Comparison of ENCODE assay signal across 25 cellular contexts in genomic region chr21:15904389-15904788, GRCh38.
DNase-seq lines count a peak whose midpoint lies in the region; ATAC-seq, FAIRE-seq and TF ChIP-seq lines count a peak whose summit lies in the region.
"Had no signal": no experiment of that assay in that cellular context is flagged by ENCODE, and none has a peak within 500 bp of the region (broad histone marks: within the 10 kb centered on the region; RNA-seq: fewer than 3 reads in every experiment).

No MANE protein-coding gene starts in this region.

- 18% methylated on average over 8 of the region's 8 CpGs for WGBS in K562 (ENCODE audit: insufficient coverage, low coverage, missing lambda C conversion rate)
- WGBS in spleen, 5 donors = 72 to 83% (median 77%) methylated on average over 8 of the region's 8 CpGs

- no peaks in the 10 kb centered on the region for H4K20me1 ChIP-seq in K562 (replicated peaks; ENCODE audit: control insufficient read depth, insufficient read depth, low read length)
- H4K20me1 ChIP-seq: BLaER1 had no signal

- ATAC-seq in K562 = peak; percentile 77

- H3K4me3 ChIP-seq in K562 (no peak overlapping the region), spleen (no peak overlapping the region)
- H3K4me3 ChIP-seq in effector memory CD4-positive, alpha-beta T cell (ENCODE audit: insufficient read depth, low read depth, low read length, poor library complexity, severe bottlenecking) = no peak overlapping the region
- H3K4me3 ChIP-seq: BLaER1, GM12878, GM23248 had no signal

- no peak overlapping the region for H3K27ac Mint-ChIP-seq in activated naive CD8-positive, alpha-beta T cell treated with anti-CD3 and anti-CD28 coated beads for 36 hours
- H3K27ac Mint-ChIP-seq: B cell; CD14-positive monocyte; CD4-positive, alpha-beta T cell; CD8-positive, alpha-beta memory T cell had no signal

- H3K9me3 ChIP-seq in K562 (replicated peaks; ENCODE audit: control insufficient read depth, insufficient read depth, low read depth, low read length) = no peaks in the 10 kb centered on the region
- peaks cover 3 to 84% (median 57%) of the 10 kb centered on the region in 8 donors for H3K9me3 ChIP-seq in spleen
- H3K9me3 ChIP-seq in effector memory CD4-positive, alpha-beta T cell (ENCODE audit: control insufficient read depth, low read length) = peaks cover 11% of the 10 kb centered on the region

- H2AFZ ChIP-seq in K562 (ENCODE audit: low read depth, low read length) = peak overlapping the region; percentile 42
- H2AFZ ChIP-seq: GM23248 had no signal

- no peak for TF ChIP-seq EP300 in K562 (IDR thresholded peaks at IDR 0.05; ENCODE audit: low read length)

- peaks cover 10% of the 10 kb centered on the region for H3K27me3 Mint-ChIP-seq in activated naive CD8-positive, alpha-beta T cell treated with anti-CD3 and anti-CD28 coated beads for 36 hours
- H3K27me3 Mint-ChIP-seq: B cell; CD4-positive, alpha-beta T cell had no signal

- H3K4me2 ChIP-seq in K562 (ENCODE audit: insufficient read depth, low read length) = no peak overlapping the region; the same call in 1 of the 2 replicates
- H3K4me2 ChIP-seq: BLaER1 had no signal

- TF ChIP-seq RAD21 in K562 (CRISPR knock-in tag; conservative IDR thresholded peaks at IDR 0.05 in 1 of 2, IDR thresholded peaks at IDR 0.05 in 1 of 2) = no peak

- no peaks in the 10 kb centered on the region for H3K79me2 ChIP-seq in K562 (ENCODE audit: control insufficient read depth, insufficient read depth, low read length)

- TF ChIP-seq POLR2A in K562 (conservative IDR thresholded peaks at IDR 0.05) (no peak), spleen (IDR thresholded peaks at IDR 0.05) (no peak)

- no peaks in the 10 kb centered on the region for H3K27me3 ChIP-seq in K562 (ENCODE audit: control insufficient read depth in 2 of 2, insufficient read depth in 2 of 2, low read length in 2 of 2)
- H3K27me3 ChIP-seq in spleen (replicated peaks in 1 of 7) = no peaks in the 10 kb centered on the region
- no peaks in the 10 kb centered on the region for H3K27me3 ChIP-seq in effector memory CD4-positive, alpha-beta T cell (replicated peaks; ENCODE audit: control insufficient read depth, insufficient read depth, low read length, poor library complexity, severe bottlenecking)
- H3K27me3 ChIP-seq: BLaER1 had no signal

- no TSS peak for BruUV-seq in K562 (replicated peaks; lab: Mats Ljungman, UMichigan)

- no peak overlapping the region for H3K9ac ChIP-seq in K562 (ENCODE audit: insufficient read depth in 1 of 2, low read depth in 2 of 2, low read length in 2 of 2)
- H3K9ac ChIP-seq: BLaER1, GM23248 had no signal

- DNase-seq in NCI-H748 (lab: John Stamatoyannopoulos, UW; ENCODE audit: unreplicated experiment) (peak; percentile 12), NCI-H748 treated with DMSO at 0.1 percent for 48 hours (lab: John Stamatoyannopoulos, UW) (no peak), K562 (ENCODE audit: extremely low read depth in 1 of 4, low spot score in 3 of 4) (peak in 2 of 4 experiments; percentile 11 to 53), spleen (peak; percentile 39), NCI-H510A (lab: John Stamatoyannopoulos, UW) (no peak)
- DNase-seq in effector memory CD4-positive, alpha-beta T cell = no peak
- no peak for DNase-seq in activated naive CD8-positive, alpha-beta T cell treated with anti-CD3 and anti-CD28 coated beads for 36 hours
- DNase-seq: CD4-positive, alpha-beta T cell; CD8-positive, alpha-beta memory T cell; DMS 273 treated with DMSO at 0.1 percent for 48 hours; DMS79; EL; GDM1; GM23248; H7; HCEC 1CT had no signal

- FAIRE-seq in K562 (lab: Jason Lieb, UNC) = no peak
- FAIRE-seq: A204.1, D721Med, GM12878, GM19239, H1 had no signal

- H3K36me3 ChIP-seq in K562 (ENCODE audit: control insufficient read depth, insufficient read depth, low read length) = no peaks in the 10 kb centered on the region
- no peaks in the 10 kb centered on the region for H3K36me3 ChIP-seq in spleen
- H3K36me3 ChIP-seq in effector memory CD4-positive, alpha-beta T cell (ENCODE audit: control insufficient read depth, insufficient read depth, low read length) = no peaks in the 10 kb centered on the region
- H3K36me3 ChIP-seq: BLaER1 had no signal

- H3K36me3 Mint-ChIP-seq in activated naive CD8-positive, alpha-beta T cell treated with anti-CD3 and anti-CD28 coated beads for 36 hours = no peaks in the 10 kb centered on the region
- H3K36me3 Mint-ChIP-seq: CD14-positive monocyte had no signal

- H3K9me3 Mint-ChIP-seq in activated naive CD8-positive, alpha-beta T cell treated with anti-CD3 and anti-CD28 coated beads for 36 hours = peaks cover 29% of the 10 kb centered on the region

- H3K9me1 ChIP-seq in K562 (ENCODE audit: control insufficient read depth, insufficient read depth, low read length) = no peaks in the 10 kb centered on the region

- H3K4me1 ChIP-seq in K562 (replicated peaks in 1 of 2; ENCODE audit: control insufficient read depth in 2 of 2, insufficient read depth in 2 of 2, low read length in 2 of 2) (no peaks in the 10 kb centered on the region), spleen (no peaks in the 10 kb centered on the region)
- H3K4me1 ChIP-seq in effector memory CD4-positive, alpha-beta T cell (ENCODE audit: control insufficient read depth, insufficient read depth, low read length, poor library complexity, severe bottlenecking) = no peaks in the 10 kb centered on the region
- H3K4me1 ChIP-seq: BLaER1 had no signal

- POLR2A ChIA-PET in K562 (lab: Yijun Ruan, JAX) = interaction anchor here (0.6 kb wide), 1 partner anchor 24 kb away, joined by 3 read pairs; no protein-coding TSS in a partner anchor

- CTCF ChIA-PET in K562 (lab: Yijun Ruan, JAX; ENCODE audit: low intra/inter-chr PET ratio) = no interaction called here

- no peaks in the 10 kb centered on the region for H3K4me1 Mint-ChIP-seq in activated naive CD8-positive, alpha-beta T cell treated with anti-CD3 and anti-CD28 coated beads for 36 hours
- H3K4me1 Mint-ChIP-seq: B cell; CD14-positive monocyte; CD8-positive, alpha-beta memory T cell had no signal

- TF ChIP-seq CTCF in K562 (IDR thresholded peaks at IDR 0.05 in 2 of 3, conservative IDR thresholded peaks at IDR 0.05 in 1 of 3; ENCODE audit: insufficient read depth in 2 of 3, low read depth in 1 of 3, low read length in 3 of 3) (no peak), spleen (IDR thresholded peaks at IDR 0.05 in 8 of 11, conservative IDR thresholded peaks at IDR 0.05 in 3 of 11) (no peak)

- intact Hi-C loops in K562 (cut with micrococcal nuclease) = no loop called here
- intact Hi-C loops in spleen (cut with DNase I; ENCODE audit: low total_unique reads) = no loop called here

- in situ Hi-C loops in K562 (cut with MboI) = no loop called here

- H3K4me3 Mint-ChIP-seq in activated naive CD8-positive, alpha-beta T cell treated with anti-CD3 and anti-CD28 coated beads for 36 hours = no peak overlapping the region
- H3K4me3 Mint-ChIP-seq: B cell; CD14-positive monocyte; CD4-positive, alpha-beta T cell; CD8-positive, alpha-beta memory T cell had no signal

- no peak overlapping the region for H3K27ac ChIP-seq in K562 (ENCODE audit: extremely low read depth, low read depth, low read length)
- no peak overlapping the region for H3K27ac ChIP-seq in spleen
- no peak overlapping the region for H3K27ac ChIP-seq in effector memory CD4-positive, alpha-beta T cell (ENCODE audit: insufficient read depth, low read length, poor library complexity, severe bottlenecking)
- H3K27ac ChIP-seq: 22Rv1, BLaER1, GM23248 had no signal

TF ChIP-seq in K562, 482 proteins besides CTCF, POLR2A, EP300 and RAD21:
- TF ChIP-seq ZNF197 (CRISPR knock-in tag; IDR thresholded peaks at IDR 0.05; ENCODE audit: low read depth) (no peak), ZNF740 (CRISPR knock-in tag; IDR thresholded peaks at IDR 0.05) (no peak), ZNF740 (tag; IDR thresholded peaks at IDR 0.05) (no peak), ARHGAP35 (IDR thresholded peaks at IDR 0.05; ENCODE audit: partially characterized antibody) (no peak), NFIC (IDR thresholded peaks at IDR 0.05) (peak; percentile 46), MBD2 (IDR thresholded peaks at IDR 0.05; ENCODE audit: borderline replicate concordance, low read depth) (no peak), ZNF436 (CRISPR knock-in tag; IDR thresholded peaks at IDR 0.05) (no peak), NBN (IDR thresholded peaks at IDR 0.05; ENCODE audit: low read depth) (no peak), LCOR (CRISPR knock-in tag; IDR thresholded peaks at IDR 0.05) (no peak), NRF1 (conservative IDR thresholded peaks at IDR 0.05 in 1 of 2, IDR thresholded peaks at IDR 0.05 in 1 of 2) (peak; percentile 91 to 92), ESRRA (IDR thresholded peaks at IDR 0.05; ENCODE audit: borderline replicate concordance, low read depth) (peak; percentile 39; the same call in 1 of the 2 replicates), HNRNPLL (IDR thresholded peaks at IDR 0.05; ENCODE audit: low read depth, low read length, poor library complexity, severe bottlenecking) (peak; percentile 60)

Comparison
In these comparisons a context has a peak if more than half of its experiments do, and no peak if none do; other contexts are left out.
1. DNase-seq: peak in NCI-H748 (single experiment) and spleen (single experiment); none in NCI-H748 treated with DMSO at 0.1 percent for 48 hours (single experiment), effector memory CD4-positive, alpha-beta T cell (0 of 3), activated naive CD8-positive, alpha-beta T cell treated with anti-CD3 and anti-CD28 coated beads for 36 hours (single experiment) and NCI-H510A (single experiment).